Comparison of ENCODE assay signal across 13 cellular contexts in the genomic region with DNA sequence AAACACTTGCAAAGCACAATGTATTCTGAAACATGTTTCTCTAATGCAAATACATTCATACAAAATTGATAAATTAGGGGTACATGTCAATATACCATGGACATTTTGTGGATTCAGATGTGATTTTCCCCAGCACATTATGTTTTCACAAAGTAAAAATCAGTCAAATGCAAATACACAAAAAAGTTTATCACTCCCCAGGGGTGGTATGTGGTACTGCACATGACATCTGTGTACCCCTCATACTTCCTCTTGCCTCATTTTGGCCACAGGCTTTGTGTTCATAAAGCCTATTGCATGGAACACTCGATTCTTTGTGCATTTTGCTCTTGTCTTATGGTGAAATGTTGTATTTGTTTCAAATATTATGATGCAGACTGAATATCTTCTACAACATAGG.
DNase-seq lines count a peak whose midpoint lies in the region; ATAC-seq and TF ChIP-seq lines count a peak whose summit lies in the region.
"Had no signal": no experiment of that assay in that cellular context is flagged by ENCODE, and none has a peak within 500 bp of the region (broad histone marks: within the 10 kb centered on the region; RNA-seq: fewer than 3 reads in every experiment).

No MANE protein-coding gene starts in this region.

- H3K27ac ChIP-seq in C4-2B, result no peak overlapping the region
- no peak overlapping the region for H3K27ac ChIP-seq in PC-3 (ENCODE audit: low read length)
- H3K27ac ChIP-seq: BLaER1, cardiac muscle cell, stomach had no signal

- H3K9ac ChIP-seq in PC-3 (ENCODE audit: low read length), result no peak overlapping the region
- H3K9ac ChIP-seq: BLaER1 had no signal

- peak; percentile 9 for DNase-seq in HEK293T (ENCODE audit: extremely low spot score)
- no peak for DNase-seq in PC-3
- peak; percentile 57 for DNase-seq in foreskin melanocyte
- DNase-seq in G401 (ENCODE audit: low spot score), result no peak
- DNase-seq in amniotic stem cell (lab: John Stamatoyannopoulos, UW), result no peak
- no peak for DNase-seq in germinal center (ENCODE audit: low spot score)
- no peak for DNase-seq in NCI-H1417 (lab: John Stamatoyannopoulos, UW)
- DNase-seq: NCI-H1436 treated with DMSO at 0.1 percent for 48 hours, NCI-H748 treated with DMSO at 0.1 percent for 48 hours, stomach had no signal

- H2AFZ ChIP-seq in PC-3 (ENCODE audit: low read length), result no peak overlapping the region

- in situ Hi-C loops in G401 (cut with HindIII; ENCODE audit: low sequenced_read_pairs), result no loop called here

- H3K27me3 ChIP-seq in PC-3 (ENCODE audit: low read length), result no peaks in the 10 kb centered on the region
- H3K27me3 ChIP-seq: BLaER1, cardiac muscle cell, stomach had no signal

- no peak overlapping the region for H3K4me3 ChIP-seq in PC-3 (ENCODE audit: low read length)
- H3K4me3 ChIP-seq: BLaER1, cardiac muscle cell, stomach had no signal

- H3K79me2 ChIP-seq in PC-3 (ENCODE audit: low read length), result no peaks in the 10 kb centered on the region

- POLR2A ChIA-PET in HEK293T (lab: Yijun Ruan, JAX) (no interaction called here), PC-3 (lab: Charles Lee; ENCODE audit: unreplicated experiment) (no interaction called here)

- CTCF ChIA-PET in HEK293T (lab: Yijun Ruan, JAX) (no interaction called here), PC-3 (lab: Charles Lee) (no interaction called here)

- H3F3A ChIP-seq in PC-3 (ENCODE audit: low read length, unreplicated experiment), result no peaks in the 10 kb centered on the region

- no peaks in the 10 kb centered on the region for H3K36me3 ChIP-seq in PC-3 (ENCODE audit: low read depth, low read length)
- H3K36me3 ChIP-seq: BLaER1, cardiac muscle cell, stomach had no signal

- TF ChIP-seq CTCF in C4-2B (conservative IDR thresholded peaks at IDR 0.05), result peak; percentile 42
- peak; percentile 23; the same call in 1 of the 2 replicates for TF ChIP-seq CTCF in PC-3 (conservative IDR thresholded peaks at IDR 0.05; ENCODE audit: low read depth, low read length)

- H4K20me1 ChIP-seq in PC-3 (ENCODE audit: low read length), result no peaks in the 10 kb centered on the region
- H4K20me1 ChIP-seq: BLaER1 had no signal

- no peaks in the 10 kb centered on the region for H3K9me3 ChIP-seq in PC-3 (ENCODE audit: low read length)
- H3K9me3 ChIP-seq: BLaER1, stomach had no signal

- H3K4me2 ChIP-seq in PC-3 (ENCODE audit: low read length), result no peak overlapping the region
- H3K4me2 ChIP-seq: BLaER1 had no signal

- H3K4me1 ChIP-seq in PC-3 (ENCODE audit: insufficient read depth, low read length), result no peaks in the 10 kb centered on the region
- H3K4me1 ChIP-seq: BLaER1, stomach had no signal

- intact Hi-C loops in PC-3 (cut with micrococcal nuclease), result no loop called here

- no TSS peak for BruUV-seq in PC-3 (replicated peaks; lab: Mats Ljungman, UMichigan)

- no peaks in the 10 kb centered on the region for H3K9me2 ChIP-seq in PC-3 (replicated peaks; ENCODE audit: low read length)

- ATAC-seq in PC-3, result no peak

TF ChIP-seq in HEK293T, 16 proteins besides CTCF, POLR2A, EP300 and RAD21:
- TF ChIP-seq FOXA1 (IDR thresholded peaks at IDR 0.05), result no peak
- TF ChIP-seq, protein P1, sequence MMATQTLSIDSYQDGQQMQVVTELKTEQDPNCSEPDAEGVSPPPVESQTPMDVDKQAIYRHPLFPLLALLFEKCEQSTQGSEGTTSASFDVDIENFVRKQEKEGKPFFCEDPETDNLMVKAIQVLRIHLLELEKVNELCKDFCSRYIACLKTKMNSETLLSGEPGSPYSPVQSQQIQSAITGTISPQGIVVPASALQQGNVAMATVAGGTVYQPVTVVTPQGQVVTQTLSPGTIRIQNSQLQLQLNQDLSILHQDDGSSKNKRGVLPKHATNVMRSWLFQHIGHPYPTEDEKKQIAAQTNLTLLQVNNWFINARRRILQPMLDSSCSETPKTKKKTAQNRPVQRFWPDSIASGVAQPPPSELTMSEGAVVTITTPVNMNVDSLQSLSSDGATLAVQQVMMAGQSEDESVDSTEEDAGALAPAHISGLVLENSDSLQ (IDR thresholded peaks at IDR 0.05), result no peak
- TF ChIP-seq HDGF (IDR thresholded peaks at IDR 0.05; ENCODE audit: borderline replicate concordance), result no peak
- no peak for TF ChIP-seq CTBP1 (IDR thresholded peaks at IDR 0.05; ENCODE audit: borderline replicate concordance)
- TF ChIP-seq FOXK2 (IDR thresholded peaks at IDR 0.05), result no peak
- no peak for TF ChIP-seq L3MBTL2 (conservative IDR thresholded peaks at IDR 0.05)
- no peak for TF ChIP-seq SUZ12 (IDR thresholded peaks at IDR 0.05)
- no peak for TF ChIP-seq BHLHE40 (IDR thresholded peaks at IDR 0.05; ENCODE audit: borderline replicate concordance)
- no peak for TF ChIP-seq TARDBP (IDR thresholded peaks at IDR 0.05)
- TF ChIP-seq ARNT (IDR thresholded peaks at IDR 0.05), result no peak
- no peak for TF ChIP-seq ZNF384 (IDR thresholded peaks at IDR 0.05)
- TF ChIP-seq ELF4 (IDR thresholded peaks at IDR 0.05), result no peak
- TF ChIP-seq NFRKB (IDR thresholded peaks at IDR 0.05), result no peak
- no peak for TF ChIP-seq LEF1 (IDR thresholded peaks at IDR 0.05; ENCODE audit: borderline replicate concordance)

Comparison
In these comparisons a context has a peak if more than half of its experiments do, and no peak if none do; other contexts are left out.
1. DNase-seq: peak in HEK293T (single experiment) and foreskin melanocyte (single experiment); none in PC-3 (single experiment), G401 (single experiment), amniotic stem cell (single experiment), germinal center (single experiment) and NCI-H1417 (0 of 3).